In genomic region chr2:15989559-15989958, GRCh38 we compare ENCODE assay signal across 18 cellular contexts. TPM values are rescaled to one million over a fixed set of nuclear protein-coding genes. Genes with fewer than 3 reads are reported as not detected.
"Had no signal": no experiment of that assay in that cellular context is flagged by ENCODE, and none has a peak within 500 bp of the region (broad histone marks: within the 10 kb centered on the region; RNA-seq: fewer than 3 reads in every experiment).

No MANE protein-coding gene starts in this region.

- H3K4me3 Mint-ChIP-seq: activated B cell treated with CpG ODN at 0.5 μM for 24 hours; activated CD4-positive, alpha-beta T cell treated with anti-CD3 and anti-CD28 coated beads, Interleukin-2, amount 10 ng/mL, durations not matched to agents 7 days and 5 days; central memory CD8-positive, alpha-beta T cell; T-helper 1 cell treated with Interleukin-12 subunit alpha and Interleukin-12 subunit beta and Interleukin-4 antibody, amounts not matched to agents 30 μg/mL and 1 μg/mL, for 36 hours had no signal

- H3K9me3 ChIP-seq: adrenal gland, ovary, vagina had no signal

- H3K27me3 Mint-ChIP-seq: activated B cell treated with CpG ODN at 0.5 μM for 24 hours; activated CD4-positive, alpha-beta T cell treated with anti-CD3 and anti-CD28 coated beads, Interleukin-2, amount 10 ng/mL, durations not matched to agents 7 days and 5 days; central memory CD8-positive, alpha-beta T cell had no signal

- H3K27ac Mint-ChIP-seq: activated B cell treated with CpG ODN at 0.5 μM for 24 hours; activated CD4-positive, alpha-beta T cell treated with anti-CD3 and anti-CD28 coated beads, Interleukin-2, amount 10 ng/mL, durations not matched to agents 7 days and 5 days; T-helper 1 cell treated with Interleukin-12 subunit alpha and Interleukin-12 subunit beta and Interleukin-4 antibody, amounts not matched to agents 30 μg/mL and 1 μg/mL, for 36 hours had no signal

- H3K9me3 Mint-ChIP-seq: activated B cell treated with CpG ODN at 0.5 μM for 24 hours; activated CD4-positive, alpha-beta T cell treated with anti-CD3 and anti-CD28 coated beads, Interleukin-2, amount 10 ng/mL, durations not matched to agents 7 days and 5 days; T-helper 1 cell treated with Interleukin-12 subunit alpha and Interleukin-12 subunit beta and Interleukin-4 antibody, amounts not matched to agents 30 μg/mL and 1 μg/mL, for 36 hours had no signal

- H3K4me3 ChIP-seq: adrenal gland, ovary, vagina had no signal

- H3K27me3 ChIP-seq: adrenal gland, ovary, vagina had no signal

- H3K4me1 Mint-ChIP-seq: activated B cell treated with CpG ODN at 0.5 μM for 24 hours; activated CD4-positive, alpha-beta T cell treated with anti-CD3 and anti-CD28 coated beads, Interleukin-2, amount 10 ng/mL, durations not matched to agents 7 days and 5 days; central memory CD8-positive, alpha-beta T cell had no signal

- H3K36me3 ChIP-seq: adrenal gland, ovary, vagina had no signal

- H3K4me1 ChIP-seq: adrenal gland, vagina had no signal

- DNase-seq: activated B cell treated with CpG ODN at 0.5 μM for 24 hours; activated CD4-positive, alpha-beta T cell treated with anti-CD3 and anti-CD28 coated beads, Interleukin-2, amount 10 ng/mL, durations not matched to agents 7 days and 5 days; activated naive CD4-positive, alpha-beta T cell treated with anti-CD3 and anti-CD28 coated beads, Interleukin-2, amount 50 U/mL, for 16 hours; activated T-cell treated with anti-CD3 and anti-CD28 coated beads for 4 hours; adrenal gland; cortex of kidney; effector CD8-positive, alpha-beta T cell; hippocampal formation; mammary epithelial cell; ovary; stimulated activated CD4-positive, alpha-beta T cell treated with anti-CD3 and anti-CD28 coated beads, Interleukin-4, amount 100 ng/mL, for 1 hour; stimulated activated CD8-positive, alpha-beta memory T cell treated with anti-CD3 and anti-CD28 coated beads, Interleukin-4, amount 100 ng/mL, for 48 hours; stimulated activated naive CD8-positive, alpha-beta T cell treated with anti-CD3 and anti-CD28 coated beads, Interleukin-15, Interleukin-2, amounts not matched to agents 100 U/mL and 50 U/mL, for 24 hours had no signal

- ATAC-seq: stimulated activated naive CD8-positive, alpha-beta T cell treated with anti-CD3 and anti-CD28 coated beads, Interleukin-15, Interleukin-2, amounts not matched to agents 100 U/mL and 50 U/mL, for 24 hours had no signal

RNA-seq across cellular contexts. Expression of gene MYCN, which starts 49.2 kb away (rescaled TPM):
- total RNA-seq: activated B cell treated with CpG ODN at 0.5 μM for 24 hours; activated CD4-positive, alpha-beta T cell treated with anti-CD3 and anti-CD28 coated beads, Interleukin-2, amount 10 ng/mL, durations not matched to agents 7 days and 5 days; activated CD8-positive, alpha-beta memory T cell treated with anti-CD3 and anti-CD28 coated beads for 36 hours; renal cortical epithelial cell had no signal
- polyA plus RNA-seq: mammary epithelial cell had no signal
